Comparison of ENCODE assay signal across 11 cellular contexts in genomic region chr12:10069099-10069498, GRCh38. TPM values are rescaled to one million over a fixed set of nuclear protein-coding genes. Genes with fewer than 3 reads are reported as not detected.
A peak's percentile ranks its signal among the peaks of the same experiment; 100 is the strongest.
DNase-seq lines count a peak whose midpoint lies in the region; ATAC-seq and TF ChIP-seq lines count a peak whose summit lies in the region.
"Had no signal": no experiment of that assay in that cellular context is flagged by ENCODE, and none has a peak within 500 bp of the region (broad histone marks: within the 10 kb centered on the region; RNA-seq: fewer than 3 reads in every experiment).

No MANE protein-coding gene starts in this region.

- CTCF ChIA-PET in Calu3 (lab: Charles Lee): interaction anchor here (1.2 kb wide), 1 partner anchor 25 kb away, joined by 3 read pairs; no protein-coding TSS in a partner anchor

- H3K27me3 Mint-ChIP-seq in Calu3 (ENCODE audit: unreplicated experiment): no peaks in the 10 kb centered on the region
- peaks cover 4% of the 10 kb centered on the region for H3K27me3 Mint-ChIP-seq in activated naive CD8-positive, alpha-beta T cell treated with anti-CD3 and anti-CD28 coated beads, Interleukin-2, amount 50 U/mL, for 24 hours

- BruUV-seq in Calu3 (replicated peaks; lab: Mats Ljungman, UMichigan): no TSS peak

- no peaks in the 10 kb centered on the region for H3K27me3 ChIP-seq in neutrophil
- H3K27me3 ChIP-seq: body of pancreas had no signal

- no peaks in the 10 kb centered on the region for H3K36me3 Mint-ChIP-seq in Calu3 (ENCODE audit: insufficient read depth, unreplicated experiment)
- H3K36me3 Mint-ChIP-seq in activated naive CD8-positive, alpha-beta T cell treated with anti-CD3 and anti-CD28 coated beads, Interleukin-2, amount 50 U/mL, for 24 hours (ENCODE audit: low read depth): no peaks in the 10 kb centered on the region

- no peak overlapping the region for H3K4me3 ChIP-seq in epithelial cell of esophagus (ENCODE audit: low read length)
- H3K4me3 ChIP-seq in neutrophil (ENCODE audit: low read depth in 1 of 2, low read length in 1 of 2): peak overlapping the region; percentile 44 to 46
- H3K4me3 ChIP-seq: body of pancreas, PC-9 had no signal

- no peaks in the 10 kb centered on the region for H3K9me3 ChIP-seq in neutrophil
- H3K9me3 ChIP-seq: body of pancreas had no signal

- peak overlapping the region; percentile 61 for H3K27ac Mint-ChIP-seq in Calu3 (ENCODE audit: unreplicated experiment)
- no peak overlapping the region for H3K27ac Mint-ChIP-seq in activated naive CD8-positive, alpha-beta T cell treated with anti-CD3 and anti-CD28 coated beads, Interleukin-2, amount 50 U/mL, for 24 hours

- DNase-seq in Calu3 (no peak), NOMO-1 treated with dmso at 0.1 percent for 144 hours (lab: John Stamatoyannopoulos, UW; ENCODE audit: unreplicated experiment) (peak; percentile 88), epithelial cell of esophagus (ENCODE audit: low read depth) (peak; percentile 8), DMS 273 treated with DMSO at 0.1 percent for 48 hours (lab: John Stamatoyannopoulos, UW) (no peak), NCI-H2196 treated with DMSO at 0.1 percent for 48 hours (lab: John Stamatoyannopoulos, UW; ENCODE audit: unreplicated experiment) (no peak)
- DNase-seq in activated naive CD8-positive, alpha-beta T cell treated with anti-CD3 and anti-CD28 coated beads, Interleukin-2, amount 50 U/mL, for 24 hours: no peak
- DNase-seq: occipital lobe, PC-9 had no signal

- H3K9me3 Mint-ChIP-seq in Calu3 (ENCODE audit: low read depth, unreplicated experiment): no peaks in the 10 kb centered on the region
- no peaks in the 10 kb centered on the region for H3K9me3 Mint-ChIP-seq in activated naive CD8-positive, alpha-beta T cell treated with anti-CD3 and anti-CD28 coated beads, Interleukin-2, amount 50 U/mL, for 24 hours

- peak overlapping the region; percentile 94 for H3K27ac ChIP-seq in neutrophil
- H3K27ac ChIP-seq: PC-9 had no signal

- peaks cover 67 to 69% of the 10 kb centered on the region in 2 experiments for H3K4me1 ChIP-seq in neutrophil (ENCODE audit: control insufficient read depth in 1 of 2, insufficient read depth in 1 of 2, low read depth in 1 of 2, low read length in 1 of 2)
- H3K4me1 ChIP-seq: body of pancreas had no signal

- intact Hi-C loops in Calu3 (cut with micrococcal nuclease; ENCODE audit: unreplicated experiment): no loop called here

- peaks cover 20% of the 10 kb centered on the region for H3K4me1 Mint-ChIP-seq in Calu3 (ENCODE audit: low read depth, unreplicated experiment)
- H3K4me1 Mint-ChIP-seq in activated naive CD8-positive, alpha-beta T cell treated with anti-CD3 and anti-CD28 coated beads, Interleukin-2, amount 50 U/mL, for 24 hours: no peaks in the 10 kb centered on the region

- ATAC-seq in activated naive CD8-positive, alpha-beta T cell treated with anti-CD3 and anti-CD28 coated beads, Interleukin-2, amount 50 U/mL, for 24 hours: no peak
- ATAC-seq in HG03108 (IDR thresholded peaks at IDR 0.05; ENCODE audit: unreplicated experiment): no peak
- ATAC-seq: body of pancreas had no signal

- no peak overlapping the region for H3K4me3 Mint-ChIP-seq in Calu3 (ENCODE audit: low read depth, unreplicated experiment)
- H3K4me3 Mint-ChIP-seq in activated naive CD8-positive, alpha-beta T cell treated with anti-CD3 and anti-CD28 coated beads, Interleukin-2, amount 50 U/mL, for 24 hours: no peak overlapping the region

- TF ChIP-seq CTCF in Calu3 (IDR thresholded peaks at IDR 0.05; ENCODE audit: unreplicated experiment) (no peak), epithelial cell of esophagus (IDR thresholded peaks at IDR 0.05; ENCODE audit: insufficient read depth, low read depth, low read length, missing control alignments) (no peak), neutrophil (IDR thresholded peaks at IDR 0.05) (no peak)

- H3K36me3 ChIP-seq in neutrophil: no peaks in the 10 kb centered on the region

RNA-seq across cellular contexts. Expression of gene CLEC1A, which starts 29.7 kb away (rescaled TPM):
- not detected in 2 replicates for total RNA-seq in Calu3 (2022)
- total RNA-seq: PC-9 had no signal

RNA-seq across cellular contexts. Expression of gene CLEC9A, which starts 38.6 kb away (rescaled TPM):
- total RNA-seq in Calu3 (2022): not detected in 2 replicates
- total RNA-seq: occipital lobe, PC-9 had no signal

RNA-seq across cellular contexts. Expression of gene CLEC12B, which starts 58.7 kb away (rescaled TPM):
- not detected in 2 replicates for total RNA-seq in Calu3 (2022)
- total RNA-seq: body of pancreas, occipital lobe, PC-9 had no signal

Comparison
In these comparisons a context has a peak if more than half of its experiments do, and no peak if none do; other contexts are left out.
1. DNase-seq: peak in NOMO-1 treated with dmso at 0.1 percent for 144 hours (single experiment) and epithelial cell of esophagus (single experiment); none in Calu3 (single experiment), activated naive CD8-positive, alpha-beta T cell treated with anti-CD3 and anti-CD28 coated beads, Interleukin-2, amount 50 U/mL, for 24 hours (single experiment), DMS 273 treated with DMSO at 0.1 percent for 48 hours (single experiment) and NCI-H2196 treated with DMSO at 0.1 percent for 48 hours (single experiment).